Comparison of ENCODE assay signal across 18 cellular contexts in genomic region chr6:51303313-51303712, GRCh38.
"Had no signal": no experiment of that assay in that cellular context is flagged by ENCODE, and none has a peak within 500 bp of the region (broad histone marks: within the 10 kb centered on the region; RNA-seq: fewer than 3 reads in every experiment).

No MANE protein-coding gene starts in this region.

- H3K4me3 ChIP-seq: breast epithelium, gastroesophageal sphincter, left ventricle myocardium inferior, prostate gland, suprapubic skin had no signal

- H3K27ac ChIP-seq: breast epithelium, gastroesophageal sphincter, left ventricle myocardium inferior, prostate gland, suprapubic skin had no signal

- H3K36me3 ChIP-seq: breast epithelium, gastroesophageal sphincter, left ventricle myocardium inferior, prostate gland, suprapubic skin had no signal

- DNase-seq: activated CD4-positive, alpha-beta T cell treated with anti-CD3 and anti-CD28 coated beads, Interleukin-2, amount 50 U/mL, for 4 hours; activated gamma-delta T cell; cortex of kidney; effector CD4-positive, alpha-beta T cell; immature natural killer cell; kidney glomerular epithelial cell; left ventricle myocardium inferior; mammary epithelial cell; right cardiac atrium; trophoblast cell had no signal

- ATAC-seq: gastroesophageal sphincter, right cardiac atrium had no signal

- H3K4me1 ChIP-seq: breast epithelium, gastroesophageal sphincter, left ventricle myocardium inferior, prostate gland had no signal

- H3K4me3 Mint-ChIP-seq: activated naive CD4-positive, alpha-beta T cell treated with anti-CD3 and anti-CD28 coated beads, Interleukin-2, amount 50 U/mL, for 24 hours; immature natural killer cell; stimulated activated naive CD8-positive, alpha-beta T cell treated with anti-CD3 and anti-CD28 coated beads, Interleukin-15, Interleukin-2, amounts not matched to agents 100 ng/mL and 50 ng/mL, for 24 hours had no signal

- H3K27me3 Mint-ChIP-seq: stimulated activated naive CD8-positive, alpha-beta T cell treated with anti-CD3 and anti-CD28 coated beads, Interleukin-15, Interleukin-2, amounts not matched to agents 100 ng/mL and 50 ng/mL, for 24 hours had no signal

- H3K27me3 ChIP-seq: breast epithelium, gastroesophageal sphincter, suprapubic skin had no signal

- H3K9me3 Mint-ChIP-seq: stimulated activated naive CD8-positive, alpha-beta T cell treated with anti-CD3 and anti-CD28 coated beads, Interleukin-15, Interleukin-2, amounts not matched to agents 100 ng/mL and 50 ng/mL, for 24 hours had no signal

- H3K9me3 ChIP-seq: breast epithelium, gastroesophageal sphincter, left ventricle myocardium inferior, prostate gland, suprapubic skin had no signal

- H3K27ac Mint-ChIP-seq: activated naive CD4-positive, alpha-beta T cell treated with anti-CD3 and anti-CD28 coated beads, Interleukin-2, amount 50 U/mL, for 24 hours; immature natural killer cell; stimulated activated naive CD8-positive, alpha-beta T cell treated with anti-CD3 and anti-CD28 coated beads, Interleukin-15, Interleukin-2, amounts not matched to agents 100 ng/mL and 50 ng/mL, for 24 hours had no signal

- H3K4me1 Mint-ChIP-seq: activated naive CD4-positive, alpha-beta T cell treated with anti-CD3 and anti-CD28 coated beads, Interleukin-2, amount 50 U/mL, for 24 hours; immature natural killer cell had no signal

- H3K36me3 Mint-ChIP-seq: activated naive CD4-positive, alpha-beta T cell treated with anti-CD3 and anti-CD28 coated beads, Interleukin-2, amount 50 U/mL, for 24 hours; immature natural killer cell had no signal

- FAIRE-seq: astrocyte, TTC549 had no signal
